11 cellular contexts compared by ENCODE assay signal in the genomic region with DNA sequence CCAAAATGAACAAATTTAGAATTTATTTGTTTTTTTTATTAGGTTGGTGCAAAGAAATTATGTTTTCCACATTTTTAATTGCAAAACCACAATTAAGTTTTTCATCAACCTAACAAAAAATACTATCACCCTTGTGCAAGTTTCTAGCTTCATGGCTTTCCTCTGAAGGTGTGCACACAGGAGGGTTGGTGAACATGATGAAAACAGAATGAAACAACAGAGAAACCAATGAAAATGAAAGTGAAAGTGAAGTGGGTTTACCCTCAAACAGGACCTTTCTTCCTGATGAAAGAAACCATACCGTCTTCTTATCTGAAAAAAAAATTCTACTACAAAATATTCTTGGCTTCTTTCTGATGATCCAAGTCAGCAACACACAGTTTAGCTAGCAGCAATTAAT.
DNase-seq lines count a peak whose midpoint lies in the region; ATAC-seq, FAIRE-seq and TF ChIP-seq lines count a peak whose summit lies in the region.
"Had no signal": no experiment of that assay in that cellular context is flagged by ENCODE, and none has a peak within 500 bp of the region (broad histone marks: within the 10 kb centered on the region; RNA-seq: fewer than 3 reads in every experiment).

No MANE protein-coding gene starts in this region.

- in situ Hi-C loops in K562 (cut with MboI), result no loop called here

- FAIRE-seq in K562 (lab: Jason Lieb, UNC), result no peak

- CTCF ChIA-PET in K562 (lab: Yijun Ruan, JAX; ENCODE audit: low intra/inter-chr PET ratio), result no interaction called here

- intact Hi-C loops in K562 (cut with micrococcal nuclease), result no loop called here

- no peak overlapping the region for H3K4me2 ChIP-seq in K562 (ENCODE audit: insufficient read depth, low read length)

- no peaks in the 10 kb centered on the region for H3K9me3 ChIP-seq in K562 (replicated peaks; ENCODE audit: control insufficient read depth, insufficient read depth, low read depth, low read length)

- peak; percentile 27 for DNase-seq in Daoy (ENCODE audit: low read depth)
- DNase-seq in NAMALWA (ENCODE audit: low spot score), result peak; percentile 5
- no peak for DNase-seq in K562 (ENCODE audit: extremely low read depth in 1 of 4, low spot score in 3 of 4)
- DNase-seq in medulla oblongata (ENCODE audit: extremely low spot score), result peak; percentile 11
- no peak for DNase-seq in NCI-H748 (lab: John Stamatoyannopoulos, UW; ENCODE audit: unreplicated experiment)
- DNase-seq in HUDEP-2 (lab: John Stamatoyannopoulos, UW; ENCODE audit: unreplicated experiment in 76 of 76), result no peak
- DNase-seq in NCI-H1048 (lab: John Stamatoyannopoulos, UW), result no peak
- DNase-seq in GM10266 (ENCODE audit: extremely low spot score), result no peak
- DNase-seq: glutamatergic neuron; stimulated activated CD4-positive, alpha-beta T cell treated with anti-CD3 and anti-CD28 coated beads, Interleukin-1b, Interleukin-23, amount 100 ng/mL, for 48 hours had no signal

- H3K4me1 ChIP-seq in K562 (replicated peaks in 1 of 2; ENCODE audit: control insufficient read depth in 2 of 2, insufficient read depth in 2 of 2, low read length in 2 of 2), result no peaks in the 10 kb centered on the region

- TF ChIP-seq EP300 in K562 (IDR thresholded peaks at IDR 0.05; ENCODE audit: low read length), result no peak; the same call in 1 of the 2 replicates

- TF ChIP-seq RAD21 in K562 (CRISPR knock-in tag; conservative IDR thresholded peaks at IDR 0.05 in 1 of 2, IDR thresholded peaks at IDR 0.05 in 1 of 2), result no peak

- H3K27me3 ChIP-seq in K562 (ENCODE audit: control insufficient read depth in 2 of 2, insufficient read depth in 2 of 2, low read length in 2 of 2), result no peaks in the 10 kb centered on the region

- H3K9me1 ChIP-seq in K562 (ENCODE audit: control insufficient read depth, insufficient read depth, low read length), result no peaks in the 10 kb centered on the region

- no peak overlapping the region for H3K9ac ChIP-seq in K562 (ENCODE audit: insufficient read depth in 1 of 2, low read depth in 2 of 2, low read length in 2 of 2)

- TF ChIP-seq CTCF in K562 (IDR thresholded peaks at IDR 0.05 in 2 of 3, conservative IDR thresholded peaks at IDR 0.05 in 1 of 3; ENCODE audit: insufficient read depth in 2 of 3, low read depth in 1 of 3, low read length in 3 of 3) (no peak), GM10266 (IDR thresholded peaks at IDR 0.05; ENCODE audit: control insufficient read depth, insufficient read depth, low read depth, missing control alignments) (no peak)

- POLR2A ChIA-PET in K562 (lab: Yijun Ruan, JAX), result no interaction called here

- H3K79me2 ChIP-seq in K562 (ENCODE audit: control insufficient read depth, insufficient read depth, low read length), result no peaks in the 10 kb centered on the region

- H2AFZ ChIP-seq in K562 (ENCODE audit: low read depth, low read length), result peak overlapping the region; percentile 25; the same call in 1 of the 2 replicates

- BruUV-seq in K562 (replicated peaks; lab: Mats Ljungman, UMichigan), result no TSS peak

- H4K20me1 ChIP-seq in K562 (replicated peaks; ENCODE audit: control insufficient read depth, insufficient read depth, low read length), result no peaks in the 10 kb centered on the region

- H3K36me3 ChIP-seq in K562 (ENCODE audit: control insufficient read depth, insufficient read depth, low read length), result no peaks in the 10 kb centered on the region

- TF ChIP-seq POLR2A in K562 (conservative IDR thresholded peaks at IDR 0.05), result no peak

- ATAC-seq in K562, result no peak

- 0% methylated on average over 1 of the region's 1 CpG for WGBS in K562 (ENCODE audit: insufficient coverage, low coverage, missing lambda C conversion rate)

- no peak overlapping the region for H3K27ac ChIP-seq in K562 (ENCODE audit: extremely low read depth, low read depth, low read length)
- H3K27ac ChIP-seq: HL-60 had no signal

- no peak overlapping the region for H3K4me3 ChIP-seq in K562

TF ChIP-seq in K562, 482 proteins besides CTCF, POLR2A, EP300 and RAD21 (continues in another document):
- TF ChIP-seq ZFPM2 (CRISPR knock-in tag; IDR thresholded peaks at IDR 0.05) (no peak), GATAD2B (IDR thresholded peaks at IDR 0.05; ENCODE audit: borderline replicate concordance) (no peak), ATF4 (CRISPR knock-in tag; IDR thresholded peaks at IDR 0.05) (0 out of 2 replicates have a peak, but pooled peaks have one; percentile 47), ZNF668 (CRISPR knock-in tag; IDR thresholded peaks at IDR 0.05) (no peak), FOXJ2 (tag; IDR thresholded peaks at IDR 0.05) (no peak), ZBTB17 (CRISPR knock-in tag; IDR thresholded peaks at IDR 0.05) (no peak), E2F4 (CRISPR knock-in tag; IDR thresholded peaks at IDR 0.05; ENCODE audit: low read depth) (no peak), XRCC5 (IDR thresholded peaks at IDR 0.05; ENCODE audit: low read depth, low read length) (no peak), NBN (IDR thresholded peaks at IDR 0.05; ENCODE audit: low read depth) (no peak), L3MBTL2 (IDR thresholded peaks at IDR 0.05) (peak; percentile 40), FOXM1 (IDR thresholded peaks at IDR 0.05; ENCODE audit: low read depth) (peak; percentile 43; the same call in 1 of the 2 replicates), FOXM1 (CRISPR knock-in tag; IDR thresholded peaks at IDR 0.05; ENCODE audit: low read depth) (no peak), CEBPG (CRISPR knock-in tag; IDR thresholded peaks at IDR 0.05) (no peak), CEBPG (tag; conservative IDR thresholded peaks at IDR 0.05 in 1 of 2, IDR thresholded peaks at IDR 0.05 in 1 of 2) (peak in 1 of 2 experiments; percentile 21; a peak in 1 of 4 replicates), POU5F1 (IDR thresholded peaks at IDR 0.05; ENCODE audit: borderline replicate concordance, low read depth, low read length, partially characterized antibody) (no peak), ZNF830 (CRISPR knock-in tag; IDR thresholded peaks at IDR 0.05) (no peak), ZNF766 (CRISPR knock-in tag; conservative IDR thresholded peaks at IDR 0.05) (0 out of 2 replicates have a peak, but pooled peaks have one; percentile 42), SFPQ (IDR thresholded peaks at IDR 0.05; ENCODE audit: low read depth, low read length) (no peak), CCAR2 (IDR thresholded peaks at IDR 0.05; ENCODE audit: low read depth, low read length) (no peak), SMARCA4 (IDR thresholded peaks at IDR 0.05) (no peak)
- TF ChIP-seq, protein P1, sequence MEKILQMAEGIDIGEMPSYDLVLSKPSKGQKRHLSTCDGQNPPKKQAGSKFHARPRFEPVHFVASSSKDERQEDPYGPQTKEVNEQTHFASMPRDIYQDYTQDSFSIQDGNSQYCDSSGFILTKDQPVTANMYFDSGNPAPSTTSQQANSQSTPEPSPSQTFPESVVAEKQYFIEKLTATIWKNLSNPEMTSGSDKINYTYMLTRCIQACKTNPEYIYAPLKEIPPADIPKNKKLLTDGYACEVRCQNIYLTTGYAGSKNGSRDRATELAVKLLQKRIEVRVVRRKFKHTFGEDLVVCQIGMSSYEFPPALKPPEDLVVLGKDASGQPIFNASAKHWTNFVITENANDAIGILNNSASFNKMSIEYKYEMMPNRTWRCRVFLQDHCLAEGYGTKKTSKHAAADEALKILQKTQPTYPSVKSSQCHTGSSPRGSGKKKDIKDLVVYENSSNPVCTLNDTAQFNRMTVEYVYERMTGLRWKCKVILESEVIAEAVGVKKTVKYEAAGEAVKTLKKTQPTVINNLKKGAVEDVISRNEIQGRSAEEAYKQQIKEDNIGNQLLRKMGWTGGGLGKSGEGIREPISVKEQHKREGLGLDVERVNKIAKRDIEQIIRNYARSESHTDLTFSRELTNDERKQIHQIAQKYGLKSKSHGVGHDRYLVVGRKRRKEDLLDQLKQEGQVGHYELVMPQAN (IDR thresholded peaks at IDR 0.05; ENCODE audit: borderline replicate concordance), result no peak

Comparison
In these comparisons a context has a peak if more than half of its experiments do, and no peak if none do; other contexts are left out.
1. DNase-seq: peak in Daoy (single experiment), NAMALWA (single experiment) and medulla oblongata (single experiment); none in K562 (0 of 4), NCI-H748 (single experiment), HUDEP-2 (0 of 76), NCI-H1048 (single experiment) and GM10266 (single experiment).